Comparison of ENCODE assay signal across 10 cellular contexts in the genomic region with DNA sequence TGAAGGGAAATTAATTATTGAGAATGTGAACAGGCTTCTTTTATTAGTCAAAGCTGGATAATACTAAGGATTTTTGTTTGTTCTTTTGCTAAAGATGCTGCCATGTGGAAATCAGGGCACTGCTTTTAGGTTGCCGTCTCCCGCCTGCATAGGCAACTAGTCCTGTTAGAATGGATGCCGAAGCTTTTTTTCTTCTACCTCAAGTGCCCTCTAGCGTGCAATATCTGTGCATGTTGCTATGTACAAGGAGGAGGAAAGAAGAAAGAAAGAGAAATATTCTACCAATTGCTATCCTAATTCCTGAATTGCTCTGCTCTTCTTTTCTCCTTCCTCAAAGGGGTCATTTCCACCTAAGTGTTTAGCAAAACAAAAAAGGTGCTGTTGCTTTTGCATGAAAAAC. TPM values are rescaled to one million over a fixed set of nuclear protein-coding genes. Genes with fewer than 3 reads are reported as not detected.
DNase-seq lines count a peak whose midpoint lies in the region; ATAC-seq and TF ChIP-seq lines count a peak whose summit lies in the region.
"Had no signal": no experiment of that assay in that cellular context is flagged by ENCODE, and none has a peak within 500 bp of the region (broad histone marks: within the 10 kb centered on the region; RNA-seq: fewer than 3 reads in every experiment).

No MANE protein-coding gene starts in this region.

- intact Hi-C loops in CD14-positive monocyte (cut with micrococcal nuclease), result no loop called here
- intact Hi-C loops in activated T-helper 1 cell treated with anti-CD3 and anti-CD28 coated beads, Interleukin-12 subunit alpha, Interleukin-12 subunit beta, Interleukin-2, Interleukin-4 antibody, amounts not matched to agents 30 ng/mL and 10 ng/mL and 1 ng/mL, durations not matched to agents 14 hours and 24 hours and 36 hours (cut with micrococcal nuclease), result no loop called here

- no peak overlapping the region for H3K27ac Mint-ChIP-seq in CD14-positive monocyte
- H3K27ac Mint-ChIP-seq in activated T-helper 1 cell treated with anti-CD3 and anti-CD28 coated beads, Interleukin-12 subunit alpha, Interleukin-12 subunit beta, Interleukin-2, Interleukin-4 antibody, amounts not matched to agents 30 ng/mL and 10 ng/mL and 1 ng/mL, durations not matched to agents 14 hours and 24 hours and 36 hours, result no peak overlapping the region

- H3K36me3 Mint-ChIP-seq in CD14-positive monocyte, result no peaks in the 10 kb centered on the region
- no peaks in the 10 kb centered on the region for H3K36me3 Mint-ChIP-seq in activated T-helper 1 cell treated with anti-CD3 and anti-CD28 coated beads, Interleukin-12 subunit alpha, Interleukin-12 subunit beta, Interleukin-2, Interleukin-4 antibody, amounts not matched to agents 30 ng/mL and 10 ng/mL and 1 ng/mL, durations not matched to agents 14 hours and 24 hours and 36 hours (ENCODE audit: low read depth)

- H3K4me3 Mint-ChIP-seq in CD14-positive monocyte, result no peak overlapping the region
- H3K4me3 Mint-ChIP-seq in activated T-helper 1 cell treated with anti-CD3 and anti-CD28 coated beads, Interleukin-12 subunit alpha, Interleukin-12 subunit beta, Interleukin-2, Interleukin-4 antibody, amounts not matched to agents 30 ng/mL and 10 ng/mL and 1 ng/mL, durations not matched to agents 14 hours and 24 hours and 36 hours, result no peak overlapping the region

- peaks cover 14 to 23% (median 19%) of the 10 kb centered on the region in 3 donors for H3K27me3 Mint-ChIP-seq in CD14-positive monocyte (ENCODE audit: low read depth in 3 of 3)
- H3K27me3 Mint-ChIP-seq in activated T-helper 1 cell treated with anti-CD3 and anti-CD28 coated beads, Interleukin-12 subunit alpha, Interleukin-12 subunit beta, Interleukin-2, Interleukin-4 antibody, amounts not matched to agents 30 ng/mL and 10 ng/mL and 1 ng/mL, durations not matched to agents 14 hours and 24 hours and 36 hours (ENCODE audit: insufficient read depth), result no peaks in the 10 kb centered on the region

- peak; percentile 66 for ATAC-seq in left lobe of liver
- ATAC-seq in HG03378 (IDR thresholded peaks at IDR 0.05; ENCODE audit: unreplicated experiment), result no peak
- no peak for ATAC-seq in HG02938 (IDR thresholded peaks at IDR 0.05; ENCODE audit: unreplicated experiment)

- DNase-seq in Caki2 (ENCODE audit: low read depth) (peak; percentile 46), HS-27A (ENCODE audit: low read depth) (peak; percentile 11), SW480 (ENCODE audit: low spot score) (peak; percentile 26), left lobe of liver (ENCODE audit: low spot score) (no peak), CD14-positive monocyte (ENCODE audit: low spot score) (no peak)
- DNase-seq in activated T-helper 1 cell treated with anti-CD3 and anti-CD28 coated beads, Interleukin-12 subunit alpha, Interleukin-12 subunit beta, Interleukin-2, Interleukin-4 antibody, amounts not matched to agents 30 ng/mL and 10 ng/mL and 1 ng/mL, durations not matched to agents 14 hours and 24 hours and 36 hours (ENCODE audit: low spot score), result no peak

- no peaks in the 10 kb centered on the region for H3K4me1 Mint-ChIP-seq in CD14-positive monocyte
- no peaks in the 10 kb centered on the region for H3K4me1 Mint-ChIP-seq in activated T-helper 1 cell treated with anti-CD3 and anti-CD28 coated beads, Interleukin-12 subunit alpha, Interleukin-12 subunit beta, Interleukin-2, Interleukin-4 antibody, amounts not matched to agents 30 ng/mL and 10 ng/mL and 1 ng/mL, durations not matched to agents 14 hours and 24 hours and 36 hours (ENCODE audit: low read depth)

- no peak for TF ChIP-seq CTCF in CD14-positive monocyte (IDR thresholded peaks at IDR 0.05)

- in situ Hi-C loops in Caki2 (cut with HindIII; ENCODE audit: low pct_unique_long_range_greater_than_20kb, low sequenced_read_pairs), result no loop called here

- H3K9me3 Mint-ChIP-seq in CD14-positive monocyte, result peaks cover 0 to 4% (median 2%) of the 10 kb centered on the region in 7 donors
- peaks cover 4% of the 10 kb centered on the region for H3K9me3 Mint-ChIP-seq in activated T-helper 1 cell treated with anti-CD3 and anti-CD28 coated beads, Interleukin-12 subunit alpha, Interleukin-12 subunit beta, Interleukin-2, Interleukin-4 antibody, amounts not matched to agents 30 ng/mL and 10 ng/mL and 1 ng/mL, durations not matched to agents 14 hours and 24 hours and 36 hours

RNA-seq across cellular contexts. Expression of gene CDH8, which starts 5.2 kb away (rescaled TPM):
- 9.1 TPM in 1 of 2 replicates, not detected in the other for total RNA-seq in Caki2 (2014; rRNA removed; shearing (Covaris generic); ENCODE audit: low replicate concordance)
- not detected for total RNA-seq in left lobe of liver
- not detected for polyA plus RNA-seq in CD14-positive monocyte
- total RNA-seq in activated T-helper 1 cell treated with anti-CD3 and anti-CD28 coated beads, Interleukin-12 subunit alpha, Interleukin-12 subunit beta, Interleukin-2, Interleukin-4 antibody, amounts not matched to agents 30 ng/mL and 10 ng/mL and 1 ng/mL, durations not matched to agents 14 hours and 24 hours and 36 hours, result not detected in 2 replicates
- total RNA-seq: activated CD8-positive, alpha-beta memory T cell treated with anti-CD3 and anti-CD28 coated beads for 36 hours; mononuclear cell had no signal

Comparison
In these comparisons a context has a peak if more than half of its experiments do, and no peak if none do; other contexts are left out.
1. DNase-seq: peak in Caki2 (single experiment), HS-27A (single experiment) and SW480 (single experiment); none in left lobe of liver (single experiment), CD14-positive monocyte (single experiment) and activated T-helper 1 cell treated with anti-CD3 and anti-CD28 coated beads, Interleukin-12 subunit alpha, Interleukin-12 subunit beta, Interleukin-2, Interleukin-4 antibody, amounts not matched to agents 30 ng/mL and 10 ng/mL and 1 ng/mL, durations not matched to agents 14 hours and 24 hours and 36 hours (single experiment).